Comparison of ENCODE assay signal across 21 cellular contexts in the genomic region with DNA sequence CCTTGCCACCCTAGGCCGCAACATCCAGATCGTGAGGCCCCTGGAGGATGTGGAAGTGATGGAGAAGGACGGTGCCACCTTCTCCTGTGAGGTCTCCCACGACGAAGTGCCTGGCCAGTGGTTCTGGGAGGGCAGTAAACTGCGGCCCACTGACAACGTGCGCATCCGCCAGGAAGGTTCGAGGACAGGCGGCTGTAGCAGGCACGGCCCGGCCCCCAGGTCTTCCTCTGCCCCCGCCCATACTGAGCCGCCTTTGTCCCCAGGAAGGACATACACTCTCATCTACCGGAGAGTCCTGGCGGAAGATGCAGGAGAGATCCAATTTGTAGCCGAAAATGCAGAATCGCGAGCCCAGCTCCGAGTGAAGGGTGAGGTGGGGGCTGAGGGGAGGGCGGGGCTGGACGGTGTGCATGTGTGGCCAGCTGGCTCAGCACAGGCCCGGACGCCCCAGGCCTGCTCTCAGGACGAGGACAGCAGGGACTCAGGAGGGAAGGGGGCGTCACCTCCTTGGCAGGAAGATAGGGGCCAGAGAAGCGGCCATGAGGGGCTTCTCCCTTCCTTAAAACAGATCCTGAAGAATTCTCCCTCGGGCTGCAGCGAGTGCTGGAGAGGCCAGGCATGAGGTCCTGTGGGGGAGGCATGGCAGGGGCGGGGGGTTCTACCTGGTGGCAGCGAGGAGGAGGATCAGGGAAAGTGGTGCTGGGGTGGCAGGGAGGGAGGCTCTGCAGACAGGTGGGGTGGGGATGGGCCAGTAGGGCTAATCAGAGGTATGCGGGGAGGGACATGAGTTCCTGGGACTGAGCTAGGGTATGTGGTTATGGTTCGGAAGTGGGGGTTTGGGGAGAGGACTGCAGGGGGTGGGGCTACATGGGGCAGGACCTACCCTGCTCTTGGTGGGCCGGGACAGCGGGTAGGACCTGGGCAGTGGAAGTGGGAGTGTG.
DNase-seq lines count a peak whose midpoint lies in the region; ATAC-seq, FAIRE-seq and TF ChIP-seq lines count a peak whose summit lies in the region.
"Had no signal": no experiment of that assay in that cellular context is flagged by ENCODE, and none has a peak within 500 bp of the region (broad histone marks: within the 10 kb centered on the region; RNA-seq: fewer than 3 reads in every experiment).

No MANE protein-coding gene starts in this region.

- no peaks in the 10 kb centered on the region for H4K20me1 ChIP-seq in GM23338 (replicated peaks; ENCODE audit: insufficient read depth)

- H3K27ac ChIP-seq in heart right ventricle, result no peak overlapping the region
- H3K27ac ChIP-seq in GM23338 (ENCODE audit: low read depth), result no peak overlapping the region
- H3K27ac ChIP-seq: hepatocyte had no signal

- H3K27me3 Mint-ChIP-seq in chondrocyte (ENCODE audit: low read depth) (no peaks in the 10 kb centered on the region), natural killer cell (ENCODE audit: low read depth in 2 of 2) (no peaks in the 10 kb centered on the region), GM23338 (ENCODE audit: insufficient read depth, low read depth, poor library complexity) (peaks cover 14% of the 10 kb centered on the region)
- H3K27me3 Mint-ChIP-seq in activated CD8-positive, alpha-beta T cell treated with anti-CD3 and anti-CD28 coated beads, Interleukin-2, amount 10 ng/mL, durations not matched to agents 7 days and 5 days (ENCODE audit: low read depth), result no peaks in the 10 kb centered on the region
- H3K27me3 Mint-ChIP-seq: CD4-positive, alpha-beta memory T cell; IgD-negative memory B cell; progenitor cell of endocrine pancreas had no signal

- H3K4me3 ChIP-seq in heart right ventricle, result no peak overlapping the region
- H3K4me3 ChIP-seq in GM23338, result no peak overlapping the region
- H3K4me3 ChIP-seq: hepatocyte, uterus had no signal

- no peak overlapping the region for H3K27ac Mint-ChIP-seq in chondrocyte (ENCODE audit: unreplicated experiment)
- no peak overlapping the region for H3K27ac Mint-ChIP-seq in natural killer cell
- H3K27ac Mint-ChIP-seq in GM23338, result no peak overlapping the region
- no peak overlapping the region for H3K27ac Mint-ChIP-seq in activated CD8-positive, alpha-beta T cell treated with anti-CD3 and anti-CD28 coated beads, Interleukin-2, amount 10 ng/mL, durations not matched to agents 7 days and 5 days
- H3K27ac Mint-ChIP-seq: IgD-negative memory B cell, progenitor cell of endocrine pancreas had no signal

- POLR2A ChIA-PET in activated CD8-positive, alpha-beta T cell treated with anti-CD3 and anti-CD28 coated beads, Interleukin-2, amount 10 ng/mL, durations not matched to agents 7 days and 5 days (lab: Charles Lee), result no interaction called here

- no peak for ATAC-seq in heart right ventricle
- ATAC-seq in Right ventricle myocardium superior (ENCODE audit: poor library complexity), result no peak
- ATAC-seq in natural killer cell, result no peak
- no peak for ATAC-seq in GM23338
- ATAC-seq in activated CD8-positive, alpha-beta T cell treated with anti-CD3 and anti-CD28 coated beads, Interleukin-2, amount 10 ng/mL, durations not matched to agents 7 days and 5 days, result no peak

- H2AFZ ChIP-seq in GM23338, result no peak overlapping the region
- H2AFZ ChIP-seq: hepatocyte had no signal

- intact Hi-C loops in heart right ventricle (cut with DNase I) (loop anchor here in 1 of 10 donors (10.0 kb wide), 1 partner anchor 127 kb away; a partner anchor contains a TSS), Right ventricle myocardium superior (cut with DNase I) (no loop called here), natural killer cell (cut with micrococcal nuclease) (loop anchor here (5.0 kb wide), 1 partner anchor 145 kb away; no protein-coding TSS in a partner anchor)

- H3K9me3 Mint-ChIP-seq in chondrocyte (ENCODE audit: low read depth) (no peaks in the 10 kb centered on the region), natural killer cell (no peaks in the 10 kb centered on the region), GM23338 (no peaks in the 10 kb centered on the region)
- no peaks in the 10 kb centered on the region for H3K9me3 Mint-ChIP-seq in activated CD8-positive, alpha-beta T cell treated with anti-CD3 and anti-CD28 coated beads, Interleukin-2, amount 10 ng/mL, durations not matched to agents 7 days and 5 days (ENCODE audit: insufficient read depth)
- H3K9me3 Mint-ChIP-seq: CD4-positive, alpha-beta memory T cell; IgD-negative memory B cell had no signal

- H3K4me1 ChIP-seq in heart right ventricle (peaks cover 0 to 34% (median 13%) of the 10 kb centered on the region in 9 donors), GM23338 (ENCODE audit: insufficient read depth) (no peaks in the 10 kb centered on the region)
- H3K4me1 ChIP-seq: uterus had no signal

- 90 to 91% methylated on average over 36 of the region's 36 CpGs for WGBS in heart right ventricle, 2 donors

- 0 out of 2 replicates have a peak, but pooled peaks cover 6% of the 10 kb centered on the region for H3F3A ChIP-seq in GM23338 (replicated peaks; ENCODE audit: low read depth)

- FAIRE-seq in frontal cortex (lab: Jason Lieb, UNC), result no peak
- FAIRE-seq: GM19239, RCC 7860 had no signal

- peak; percentile 4 to 14 for DNase-seq in heart right ventricle
- DNase-seq in Right ventricle myocardium superior, result no peak
- DNase-seq in chondrocyte (ENCODE audit: low spot score), result peak; percentile 92
- DNase-seq in natural killer cell, result peak; percentile 13
- no peak for DNase-seq in GM23338 (ENCODE audit: low spot score)
- DNase-seq in frontal cortex (ENCODE audit: low spot score in 2 of 2), result no peak
- DNase-seq in activated CD8-positive, alpha-beta T cell treated with anti-CD3 and anti-CD28 coated beads, Interleukin-2, amount 10 ng/mL, durations not matched to agents 7 days and 5 days, result no peak
- DNase-seq: activated CD4-positive, alpha-beta T cell treated with anti-CD3 and anti-CD28 coated beads for 4 hours; activated gamma-delta T cell treated with Interleukin-2 at 50 U/mL for 16 hours; CD4-positive, alpha-beta memory T cell; DMS 273 treated with DMSO at 0.1 percent for 48 hours; effector CD4-positive, alpha-beta T cell; NCI-H1092 treated with DMSO at 0.1 percent for 48 hours; NCI-H2029 treated with DMSO at 0.1 percent for 48 hours; NCI-H2227 treated with DMSO at 0.1 percent for 48 hours had no signal

- H3K4me3 Mint-ChIP-seq in chondrocyte (ENCODE audit: unreplicated experiment) (no peak overlapping the region), natural killer cell (no peak overlapping the region), GM23338 (no peak overlapping the region)
- no peak overlapping the region for H3K4me3 Mint-ChIP-seq in activated CD8-positive, alpha-beta T cell treated with anti-CD3 and anti-CD28 coated beads, Interleukin-2, amount 10 ng/mL, durations not matched to agents 7 days and 5 days

- no peaks in the 10 kb centered on the region for H3K79me2 ChIP-seq in GM23338 (replicated peaks; ENCODE audit: insufficient read depth)
- H3K79me2 ChIP-seq: hepatocyte had no signal

- TF ChIP-seq CTCF in heart right ventricle (IDR thresholded peaks at IDR 0.05), result no peak
- TF ChIP-seq CTCF in chondrocyte (IDR thresholded peaks at IDR 0.05), result no peak
- no peak for TF ChIP-seq CTCF in natural killer cell (IDR thresholded peaks at IDR 0.05)
- no peak for TF ChIP-seq CTCF in GM23338 (conservative IDR thresholded peaks at IDR 0.05; ENCODE audit: low read depth in 2 of 2)

- H3K27me3 ChIP-seq in heart right ventricle, result no peaks in the 10 kb centered on the region
- H3K27me3 ChIP-seq in GM23338 (ENCODE audit: insufficient read depth), result peaks cover 11% of the 10 kb centered on the region; the same call in 1 of the 2 replicates
- H3K27me3 ChIP-seq: hepatocyte, uterus had no signal

- CTCF ChIA-PET in activated CD8-positive, alpha-beta T cell treated with anti-CD3 and anti-CD28 coated beads, Interleukin-2, amount 10 ng/mL, durations not matched to agents 7 days and 5 days (lab: Charles Lee), result interaction anchor here (1.5 kb wide), 1 partner anchor 147 kb away, joined by 3 read pairs; no protein-coding TSS in a partner anchor

- no peak overlapping the region for H3K4me2 ChIP-seq in GM23338
- H3K4me2 ChIP-seq: hepatocyte had no signal

- peaks cover 0 to 95% (median 27%) of the 10 kb centered on the region in 9 donors for H3K36me3 ChIP-seq in heart right ventricle
- H3K36me3 ChIP-seq in GM23338 (ENCODE audit: insufficient read depth), result no peaks in the 10 kb centered on the region
- H3K36me3 ChIP-seq: uterus had no signal

- H3K4me1 Mint-ChIP-seq in chondrocyte (ENCODE audit: low read depth) (peaks cover 8% of the 10 kb centered on the region), natural killer cell (peaks cover 0 to 16% of the 10 kb centered on the region in 2 donors), GM23338 (no peaks in the 10 kb centered on the region)
- H3K4me1 Mint-ChIP-seq in activated CD8-positive, alpha-beta T cell treated with anti-CD3 and anti-CD28 coated beads, Interleukin-2, amount 10 ng/mL, durations not matched to agents 7 days and 5 days (ENCODE audit: low read depth), result peaks cover 10% of the 10 kb centered on the region

- H3K9me3 ChIP-seq in heart right ventricle, result no peaks in the 10 kb centered on the region
- H3K9me3 ChIP-seq: uterus had no signal

- H3K36me3 Mint-ChIP-seq in chondrocyte (ENCODE audit: low read depth) (no peaks in the 10 kb centered on the region), natural killer cell (no peaks in the 10 kb centered on the region), GM23338 (ENCODE audit: low read depth) (peaks cover 7% of the 10 kb centered on the region; the same call in 2 of the 3 replicates)
- no peaks in the 10 kb centered on the region for H3K36me3 Mint-ChIP-seq in activated CD8-positive, alpha-beta T cell treated with anti-CD3 and anti-CD28 coated beads, Interleukin-2, amount 10 ng/mL, durations not matched to agents 7 days and 5 days (ENCODE audit: low read depth)
- H3K36me3 Mint-ChIP-seq: IgD-negative memory B cell had no signal

- no peaks in the 10 kb centered on the region for H3K9me2 ChIP-seq in GM23338 (ENCODE audit: insufficient read depth)

Comparison
In these comparisons a context has a peak if more than half of its experiments do, and no peak if none do; other contexts are left out.
1. DNase-seq: peak in heart right ventricle (2 of 2), chondrocyte (single experiment) and natural killer cell (single experiment); none in Right ventricle myocardium superior (single experiment), GM23338 (single experiment), frontal cortex (0 of 2) and activated CD8-positive, alpha-beta T cell treated with anti-CD3 and anti-CD28 coated beads, Interleukin-2, amount 10 ng/mL, durations not matched to agents 7 days and 5 days (single experiment).